7 cellular contexts compared by ENCODE assay signal in the genomic region with DNA sequence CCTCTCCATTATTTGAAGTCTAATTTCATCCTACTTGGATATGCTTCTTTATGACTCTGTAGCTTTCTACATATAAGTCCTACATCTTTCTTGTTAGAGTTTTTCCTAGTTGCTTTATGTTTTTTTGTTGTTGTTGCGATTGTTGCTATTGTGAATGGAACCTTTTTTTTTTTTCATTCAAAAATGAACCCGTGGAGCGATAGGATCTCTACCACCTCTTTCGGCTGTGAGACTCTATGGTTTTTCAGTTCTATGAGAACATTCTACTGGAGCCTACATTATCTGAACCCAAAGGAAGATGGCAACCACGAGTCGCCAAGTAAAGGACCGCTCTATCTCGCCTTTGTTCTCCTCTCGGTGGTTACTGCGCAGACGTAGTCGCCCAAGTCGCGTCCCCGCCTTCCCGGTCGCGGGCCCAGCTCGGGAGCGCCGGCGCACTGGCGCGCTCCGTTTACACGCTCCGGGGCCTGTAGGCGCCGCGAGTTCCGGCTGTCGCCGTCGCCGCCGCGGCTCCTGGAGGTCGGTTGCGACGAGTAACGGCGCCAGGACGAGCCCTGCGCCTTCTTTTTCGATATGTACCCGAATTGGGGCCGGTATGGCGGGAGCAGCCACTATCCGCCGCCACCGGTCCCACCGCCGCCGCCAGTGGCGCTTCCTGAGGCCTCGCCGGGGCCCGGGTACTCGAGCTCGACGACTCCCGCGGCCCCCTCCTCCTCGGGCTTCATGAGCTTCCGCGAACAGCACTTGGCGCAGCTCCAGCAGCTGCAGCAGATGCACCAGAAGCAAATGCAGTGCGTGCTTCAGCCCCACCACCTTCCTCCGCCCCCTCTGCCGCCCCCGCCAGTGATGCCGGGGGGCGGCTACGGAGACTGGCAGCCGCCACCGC. TPM values are rescaled to one million over a fixed set of nuclear protein-coding genes. Genes with fewer than 3 reads are reported as not detected.
DNase-seq lines count a peak whose midpoint lies in the region; ATAC-seq and TF ChIP-seq lines count a peak whose summit lies in the region.

A gene with protein sequence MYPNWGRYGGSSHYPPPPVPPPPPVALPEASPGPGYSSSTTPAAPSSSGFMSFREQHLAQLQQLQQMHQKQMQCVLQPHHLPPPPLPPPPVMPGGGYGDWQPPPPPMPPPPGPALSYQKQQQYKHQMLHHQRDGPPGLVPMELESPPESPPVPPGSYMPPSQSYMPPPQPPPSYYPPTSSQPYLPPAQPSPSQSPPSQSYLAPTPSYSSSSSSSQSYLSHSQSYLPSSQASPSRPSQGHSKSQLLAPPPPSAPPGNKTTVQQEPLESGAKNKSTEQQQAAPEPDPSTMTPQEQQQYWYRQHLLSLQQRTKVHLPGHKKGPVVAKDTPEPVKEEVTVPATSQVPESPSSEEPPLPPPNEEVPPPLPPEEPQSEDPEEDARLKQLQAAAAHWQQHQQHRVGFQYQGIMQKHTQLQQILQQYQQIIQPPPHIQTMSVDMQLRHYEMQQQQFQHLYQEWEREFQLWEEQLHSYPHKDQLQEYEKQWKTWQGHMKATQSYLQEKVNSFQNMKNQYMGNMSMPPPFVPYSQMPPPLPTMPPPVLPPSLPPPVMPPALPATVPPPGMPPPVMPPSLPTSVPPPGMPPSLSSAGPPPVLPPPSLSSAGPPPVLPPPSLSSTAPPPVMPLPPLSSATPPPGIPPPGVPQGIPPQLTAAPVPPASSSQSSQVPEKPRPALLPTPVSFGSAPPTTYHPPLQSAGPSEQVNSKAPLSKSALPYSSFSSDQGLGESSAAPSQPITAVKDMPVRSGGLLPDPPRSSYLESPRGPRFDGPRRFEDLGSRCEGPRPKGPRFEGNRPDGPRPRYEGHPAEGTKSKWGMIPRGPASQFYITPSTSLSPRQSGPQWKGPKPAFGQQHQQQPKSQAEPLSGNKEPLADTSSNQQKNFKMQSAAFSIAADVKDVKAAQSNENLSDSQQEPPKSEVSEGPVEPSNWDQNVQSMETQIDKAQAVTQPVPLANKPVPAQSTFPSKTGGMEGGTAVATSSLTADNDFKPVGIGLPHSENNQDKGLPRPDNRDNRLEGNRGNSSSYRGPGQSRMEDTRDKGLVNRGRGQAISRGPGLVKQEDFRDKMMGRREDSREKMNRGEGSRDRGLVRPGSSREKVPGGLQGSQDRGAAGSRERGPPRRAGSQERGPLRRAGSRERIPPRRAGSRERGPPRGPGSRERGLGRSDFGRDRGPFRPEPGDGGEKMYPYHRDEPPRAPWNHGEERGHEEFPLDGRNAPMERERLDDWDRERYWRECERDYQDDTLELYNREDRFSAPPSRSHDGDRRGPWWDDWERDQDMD (N-terminal part only) (plus strand): TSS at position 400 of the 886 bp plus-strand sequence. CDS start 174 bp downstream, at position 574.

- peaks cover 21% of the 10 kb centered on the region for H3K4me1 ChIP-seq in hepatocyte (ENCODE audit: insufficient read depth)

- H3K27me3 ChIP-seq in hepatocyte = no peaks in the 10 kb centered on the region

- DNase-seq in NCI-H2029 (lab: John Stamatoyannopoulos, UW) = peak; percentile 83
- DNase-seq in T-helper 9 cell = peak; percentile 81
- DNase-seq in astrocyte of the hippocampus (ENCODE audit: low read depth, low spot score) = peak; percentile 98
- DNase-seq in hepatocyte (ENCODE audit: low spot score) = peak; percentile 97
- DNase-seq in retina = peak; percentile 97

- WGBS in hepatocyte (ENCODE audit: low lambda C conversion rate, missing lambda C conversion rate) = under 1% methylated on average over 63 of the region's 76 CpGs

- peaks cover 41% of the 10 kb centered on the region for H4K20me1 ChIP-seq in hepatocyte (ENCODE audit: insufficient read depth, poor library complexity, severe bottlenecking)

- ATAC-seq in GM18502 (IDR thresholded peaks at IDR 0.05; ENCODE audit: poor library complexity, unreplicated experiment) = peak; percentile 92
- peak; percentile 79 for ATAC-seq in HG02973 (IDR thresholded peaks at IDR 0.05; ENCODE audit: unreplicated experiment)

- peak within 1 kb of the TSS; percentile 89 for H3K4me2 ChIP-seq in hepatocyte

- peak within 1 kb of the TSS; percentile 93 for H3K4me3 ChIP-seq in hepatocyte

- no peaks in the 10 kb centered on the region for H3K9me3 ChIP-seq in hepatocyte (ENCODE audit: low read depth)

- H3K36me3 ChIP-seq in hepatocyte (replicated peaks; ENCODE audit: insufficient read depth, low read depth) = no peaks in the 10 kb centered on the region

- peak within 1 kb of the TSS; percentile 87 for H2AFZ ChIP-seq in hepatocyte

- peak within 1 kb of the TSS; percentile 90 for H3K27ac ChIP-seq in hepatocyte

- H3K9me2 ChIP-seq in hepatocyte (replicated peaks; ENCODE audit: insufficient read depth) = no peaks in the 10 kb centered on the region

- peak; percentile 61 for TF ChIP-seq CTCF in hepatocyte (IDR thresholded peaks at IDR 0.05; ENCODE audit: poor library complexity)

- H3K79me2 ChIP-seq in hepatocyte = peaks cover 49% of the 10 kb centered on the region

RNA-seq across cellular contexts. Expression of the gene that starts here (rescaled TPM):
- total RNA-seq in hepatocyte = 31.5 and 44.8 TPM in 2 replicates
- 20.2 and 21.2 TPM in 2 replicates for polyA plus RNA-seq in hepatocyte

Comparison
In these comparisons a context has a peak if more than half of its experiments do, and no peak if none do; other contexts are left out.
1. Peak in every context shown above with its lines: DNase-seq, ATAC-seq, H3K4me3 ChIP-seq and H3K27ac ChIP-seq.